Comparison of ENCODE assay signal across 7 cellular contexts in the genomic region with DNA sequence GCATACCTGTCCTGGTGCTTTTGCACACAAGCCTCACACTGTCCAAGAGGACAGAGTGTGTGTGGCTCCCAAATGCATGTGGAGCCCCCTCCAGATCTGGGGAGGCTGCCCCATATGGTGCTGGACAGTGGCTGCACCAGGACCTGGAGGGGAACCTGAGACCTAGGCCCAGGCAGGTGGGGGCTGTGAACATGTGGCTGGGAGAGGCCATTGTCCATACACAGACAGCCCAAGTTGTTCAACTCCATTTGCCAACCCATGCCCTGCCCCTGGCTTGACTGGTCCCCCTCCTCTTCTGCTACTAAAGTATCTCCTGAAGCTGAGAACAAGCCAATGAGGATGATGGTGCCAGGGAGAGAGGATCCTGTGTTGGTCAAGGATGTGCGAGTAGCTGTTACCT.
"Had no signal": no experiment of that assay in that cellular context is flagged by ENCODE, and none has a peak within 500 bp of the region (broad histone marks: within the 10 kb centered on the region; RNA-seq: fewer than 3 reads in every experiment).

No MANE protein-coding gene starts in this region.

- DNase-seq: GM23248, GOT3, H9, HCEC 1CT, KG1 had no signal

- H3K4me3 ChIP-seq: GM23248, K562 had no signal

- ATAC-seq: HepG2, K562 had no signal

- H3K27ac ChIP-seq: GM23248 had no signal

- H3K9ac ChIP-seq: GM23248 had no signal

- FAIRE-seq: HepG2, K562 had no signal

- H2AFZ ChIP-seq: GM23248 had no signal
